In the genomic region with DNA sequence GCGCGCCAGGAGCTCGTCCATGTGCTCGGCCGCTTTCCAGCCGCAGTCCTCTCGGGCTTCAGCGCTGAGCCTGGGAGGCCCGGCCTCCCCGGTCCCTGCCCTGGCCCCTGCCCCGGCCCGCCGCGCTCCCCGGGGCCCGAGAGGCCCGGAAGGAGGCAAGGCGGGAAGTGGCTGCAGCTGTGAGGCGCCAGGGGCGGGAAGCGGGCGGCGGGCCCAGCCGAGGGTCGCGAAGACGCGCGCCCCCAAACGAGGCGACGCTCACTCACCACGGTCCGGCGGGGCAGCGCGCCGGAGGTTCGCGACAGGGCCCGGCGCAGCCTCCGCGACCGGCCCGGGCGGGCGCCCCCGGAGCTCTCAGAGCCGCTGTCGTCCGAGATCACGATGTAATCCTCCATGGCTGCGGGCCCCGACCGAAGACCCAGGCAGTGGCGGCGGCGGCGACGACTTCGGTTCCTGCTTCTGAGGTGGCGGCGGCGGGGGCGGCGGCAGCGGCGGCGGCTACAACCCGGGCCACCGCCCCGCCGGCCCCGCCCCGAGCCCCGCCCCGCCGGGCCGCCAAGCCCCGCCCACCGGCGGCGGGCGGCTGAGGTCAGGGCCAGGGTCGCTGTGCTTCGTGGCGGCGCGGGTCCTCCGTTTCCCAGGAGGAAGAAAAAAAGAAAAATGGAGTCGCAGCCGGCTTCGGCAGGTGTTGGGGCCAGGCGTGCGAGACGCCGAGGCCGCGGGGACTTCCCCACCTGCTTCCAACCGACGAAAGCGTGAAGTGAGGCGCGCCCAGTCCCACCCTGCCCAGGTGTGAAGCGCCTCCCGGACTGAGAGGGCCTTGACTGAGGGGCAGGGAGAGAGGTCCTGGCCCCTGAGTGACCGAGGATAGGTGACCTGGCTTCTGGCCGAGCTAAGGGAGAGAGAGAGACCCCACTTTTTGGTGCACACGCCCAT, we compare ENCODE assay signal across 8 cellular contexts.
DNase-seq lines count a peak whose midpoint lies in the region; ATAC-seq and TF ChIP-seq lines count a peak whose summit lies in the region.
"Not testable (repeated sequence)": the region's sequence is repeated elsewhere in the genome, so short reads cannot be mapped to it uniquely, and the experiment has no call there.

No MANE protein-coding gene starts in this region.

- peak; percentile 65 for ATAC-seq in sciatic nerve

- not testable (repeated sequence) for H3K27ac ChIP-seq in HUES6 (ENCODE audit: low read depth, low read length); thymus (ENCODE audit: low read depth)
- peak overlapping the region in 1 of 2 donors; percentile 55 for H3K27ac ChIP-seq in breast epithelium

- POLR2A ChIA-PET in activated CD4-positive, alpha-beta T cell treated with anti-CD3 and anti-CD28 coated beads, Interleukin-2, amount 10 ng/mL, durations not matched to agents 7 days and 5 days (lab: Charles Lee) = not testable (repeated sequence)

- not testable (repeated sequence) for TF ChIP-seq CTCF in breast epithelium (IDR thresholded peaks at IDR 0.05)

- peak overlapping the region; percentile 42; the same call in 1 of the 2 replicates for H3K4me3 ChIP-seq in HUES6 (ENCODE audit: low read depth, low read length)
- H3K4me3 ChIP-seq in breast epithelium = peak overlapping the region; percentile 43 to 83 (median 55)
- peak overlapping the region; percentile 45 for H3K4me3 ChIP-seq in thymus (ENCODE audit: low read length)

- intact Hi-C loops in breast epithelium (cut with DNase I; ENCODE audit: low total_unique reads); sciatic nerve (cut with DNase I): not testable (repeated sequence)

- not testable (repeated sequence) for H3K27me3 ChIP-seq in HUES6 (ENCODE audit: control insufficient read depth, insufficient read depth, low read length); breast epithelium; thymus (ENCODE audit: control insufficient read depth, insufficient read depth)

- DNase-seq in GM03348 (ENCODE audit: low spot score) = peak; percentile 66
- DNase-seq in H4 (ENCODE audit: low spot score) = peak; percentile 28
- peak; percentile 70 for DNase-seq in activated CD4-positive, alpha-beta T cell treated with anti-CD3 and anti-CD28 coated beads, Interleukin-2, amount 10 ng/mL, durations not matched to agents 7 days and 5 days
- DNase-seq in breast epithelium (ENCODE audit: low spot score in 2 of 2) = peak; percentile 29 to 52
- DNase-seq in iPS-NIHi11 (ENCODE audit: low spot score) = peak; percentile 75
- DNase-seq in sciatic nerve (ENCODE audit: low spot score) = peak; percentile 73

- TF ChIP-seq POLR2A in breast epithelium (IDR thresholded peaks at IDR 0.05) = not testable (repeated sequence)

- CTCF ChIA-PET in activated CD4-positive, alpha-beta T cell treated with anti-CD3 and anti-CD28 coated beads, Interleukin-2, amount 10 ng/mL, durations not matched to agents 7 days and 5 days (lab: Charles Lee) = not testable (repeated sequence)

- not testable (repeated sequence) for H3K9me3 Mint-ChIP-seq in activated CD4-positive, alpha-beta T cell treated with anti-CD3 and anti-CD28 coated beads, Interleukin-2, amount 10 ng/mL, durations not matched to agents 7 days and 5 days

- H3K9ac ChIP-seq in HUES6 (ENCODE audit: low read length) = not testable (repeated sequence)

- not testable (repeated sequence) for H3K27ac Mint-ChIP-seq in activated CD4-positive, alpha-beta T cell treated with anti-CD3 and anti-CD28 coated beads, Interleukin-2, amount 10 ng/mL, durations not matched to agents 7 days and 5 days

- WGBS in thymus = under 1% methylated on average over 41 of the region's 110 CpGs

- H3K36me3 ChIP-seq in HUES6 (ENCODE audit: control insufficient read depth, insufficient read depth, low read length); breast epithelium; thymus (ENCODE audit: control insufficient read depth, insufficient read depth): not testable (repeated sequence)

- H3K4me3 Mint-ChIP-seq in activated CD4-positive, alpha-beta T cell treated with anti-CD3 and anti-CD28 coated beads, Interleukin-2, amount 10 ng/mL, durations not matched to agents 7 days and 5 days = peak overlapping the region; percentile 41

- H3K4me1 Mint-ChIP-seq in activated CD4-positive, alpha-beta T cell treated with anti-CD3 and anti-CD28 coated beads, Interleukin-2, amount 10 ng/mL, durations not matched to agents 7 days and 5 days = not testable (repeated sequence)

- H3K36me3 Mint-ChIP-seq in activated CD4-positive, alpha-beta T cell treated with anti-CD3 and anti-CD28 coated beads, Interleukin-2, amount 10 ng/mL, durations not matched to agents 7 days and 5 days (ENCODE audit: low read depth) = not testable (repeated sequence)

- not testable (repeated sequence) for H3K9me3 ChIP-seq in HUES6 (ENCODE audit: control insufficient read depth, insufficient read depth, low read depth, low read length); breast epithelium; thymus (ENCODE audit: control insufficient read depth)

- not testable (repeated sequence) for H3K4me1 ChIP-seq in HUES6 (ENCODE audit: control insufficient read depth, insufficient read depth, low read length); breast epithelium; thymus (ENCODE audit: control insufficient read depth, insufficient read depth, low read length)

- H3K27me3 Mint-ChIP-seq in activated CD4-positive, alpha-beta T cell treated with anti-CD3 and anti-CD28 coated beads, Interleukin-2, amount 10 ng/mL, durations not matched to agents 7 days and 5 days = not testable (repeated sequence)
